ENCODE assay signal across 22 cellular contexts in the genomic region with DNA sequence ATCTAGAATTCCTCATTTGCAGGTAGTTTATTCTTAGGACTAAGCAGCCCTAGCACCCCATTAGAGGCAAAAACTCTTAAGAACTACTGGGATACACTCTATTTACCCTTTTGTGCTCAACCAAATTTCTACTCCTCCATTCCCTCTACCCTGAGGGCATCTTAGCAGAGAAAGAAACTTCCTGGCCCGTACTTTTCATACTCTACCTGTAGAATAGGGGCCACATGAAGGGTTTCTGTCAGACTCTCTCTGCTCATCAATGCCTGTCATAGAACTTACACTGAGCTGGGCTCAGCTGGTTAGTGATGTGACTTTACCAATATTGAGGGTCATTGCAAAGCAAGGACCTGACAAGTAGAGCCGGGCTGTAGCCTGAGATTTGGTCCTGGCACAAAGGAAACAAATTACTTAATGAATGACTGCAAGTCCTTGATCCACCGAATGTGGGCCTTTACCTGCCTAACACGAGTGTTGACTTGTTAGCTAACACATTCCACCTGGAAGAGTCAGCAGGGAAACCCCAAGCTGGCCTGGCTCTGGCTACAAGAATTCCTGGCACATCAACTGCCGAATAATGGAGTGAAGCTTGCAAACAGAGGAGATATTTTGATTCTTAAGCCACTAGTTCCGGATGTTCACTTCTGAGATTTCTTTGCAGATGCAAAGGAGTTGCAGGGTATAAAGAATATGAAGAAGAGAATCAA.
A peak's percentile ranks its signal among the peaks of the same experiment; 100 is the strongest.
DNase-seq lines count a peak whose midpoint lies in the region; ATAC-seq, FAIRE-seq and TF ChIP-seq lines count a peak whose summit lies in the region.
"Had no signal": no experiment of that assay in that cellular context is flagged by ENCODE, and none has a peak within 500 bp of the region (broad histone marks: within the 10 kb centered on the region; RNA-seq: fewer than 3 reads in every experiment).

No MANE protein-coding gene starts in this region.

- H4K20me1 ChIP-seq in BLaER1 = no peaks in the 10 kb centered on the region

- no peaks in the 10 kb centered on the region for H3K4me1 Mint-ChIP-seq in activated T-helper 2 cell treated with anti-CD3 and anti-CD28 coated beads, Interferon-gamma antibody, Interleukin-2, Interleukin-4, amounts not matched to agents 10 μg/mL and 5 μg/mL and 100 μg/mL, durations not matched to agents 14 hours and 24 hours and 36 hours (ENCODE audit: low read depth)
- H3K4me1 Mint-ChIP-seq: activated CD4-positive, alpha-beta T cell treated with anti-CD3 and anti-CD28 coated beads for 36 hours; activated CD8-positive, alpha-beta memory T cell treated with anti-CD3 and anti-CD28 coated beads, Interleukin-2, amount 10 ng/mL, durations not matched to agents 7 days and 5 days; naive thymus-derived CD8-positive, alpha-beta T cell had no signal

- H2BK15ac ChIP-seq in mesendoderm (replicated peaks; ENCODE audit: low read depth) = no peak overlapping the region

- no peaks in the 10 kb centered on the region for H3K36me3 Mint-ChIP-seq in activated T-helper 2 cell treated with anti-CD3 and anti-CD28 coated beads, Interferon-gamma antibody, Interleukin-2, Interleukin-4, amounts not matched to agents 10 μg/mL and 5 μg/mL and 100 μg/mL, durations not matched to agents 14 hours and 24 hours and 36 hours (ENCODE audit: low read depth)
- H3K36me3 Mint-ChIP-seq: activated CD8-positive, alpha-beta memory T cell treated with anti-CD3 and anti-CD28 coated beads, Interleukin-2, amount 10 ng/mL, durations not matched to agents 7 days and 5 days; naive thymus-derived CD8-positive, alpha-beta T cell had no signal

- H3K23ac ChIP-seq in mesendoderm (ENCODE audit: low read length) = no peak overlapping the region

- no peak overlapping the region for H3K9ac ChIP-seq in BLaER1
- H3K9ac ChIP-seq in mesendoderm (ENCODE audit: low read length) = no peak overlapping the region
- H3K9ac ChIP-seq: SK-N-SH had no signal

- H3K36me3 ChIP-seq in BLaER1 (no peaks in the 10 kb centered on the region), esophagus (ENCODE audit: control insufficient read depth in 2 of 2, insufficient read depth in 2 of 2, low read length in 1 of 2) (no peaks in the 10 kb centered on the region), mesendoderm (ENCODE audit: control insufficient read depth, insufficient read depth, low read length) (no peaks in the 10 kb centered on the region), gastrocnemius medialis (no peaks in the 10 kb centered on the region), sigmoid colon (no peaks in the 10 kb centered on the region)
- H3K36me3 ChIP-seq: adrenal gland, upper lobe of left lung had no signal

- intact Hi-C loops in gastrocnemius medialis (cut with DNase I; ENCODE audit: low total_unique reads) = no loop called here
- intact Hi-C loops in sigmoid colon (cut with DNase I) = no loop called here
- intact Hi-C loops in activated T-helper 2 cell treated with anti-CD3 and anti-CD28 coated beads, Interferon-gamma antibody, Interleukin-2, Interleukin-4, amounts not matched to agents 10 μg/mL and 5 μg/mL and 100 μg/mL, durations not matched to agents 14 hours and 24 hours and 36 hours (cut with micrococcal nuclease) = no loop called here

- H4K5ac ChIP-seq in mesendoderm (ENCODE audit: low read length) = no peak overlapping the region

- no peaks in the 10 kb centered on the region for H3K27me3 ChIP-seq in BLaER1
- no peaks in the 10 kb centered on the region for H3K27me3 ChIP-seq in esophagus (ENCODE audit: control insufficient read depth in 1 of 2, insufficient read depth in 2 of 2, low read length in 2 of 2)
- no peaks in the 10 kb centered on the region for H3K27me3 ChIP-seq in mesendoderm (ENCODE audit: insufficient read depth, low read length, poor library complexity)
- H3K27me3 ChIP-seq in gastrocnemius medialis = no peaks in the 10 kb centered on the region
- no peaks in the 10 kb centered on the region for H3K27me3 ChIP-seq in sigmoid colon
- H3K27me3 ChIP-seq: adrenal gland, upper lobe of left lung had no signal

- no peak overlapping the region for H3K27ac Mint-ChIP-seq in activated T-helper 2 cell treated with anti-CD3 and anti-CD28 coated beads, Interferon-gamma antibody, Interleukin-2, Interleukin-4, amounts not matched to agents 10 μg/mL and 5 μg/mL and 100 μg/mL, durations not matched to agents 14 hours and 24 hours and 36 hours
- H3K27ac Mint-ChIP-seq: activated CD4-positive, alpha-beta T cell treated with anti-CD3 and anti-CD28 coated beads for 36 hours; activated CD8-positive, alpha-beta memory T cell treated with anti-CD3 and anti-CD28 coated beads, Interleukin-2, amount 10 ng/mL, durations not matched to agents 7 days and 5 days; naive thymus-derived CD8-positive, alpha-beta T cell had no signal

- no peak overlapping the region for H3K18ac ChIP-seq in mesendoderm (ENCODE audit: low read length)

- no peak for TF ChIP-seq CTCF in D721Med (IDR thresholded peaks at IDR 0.05; ENCODE audit: insufficient read depth, missing control alignments)
- no peak for TF ChIP-seq CTCF in gastrocnemius medialis (IDR thresholded peaks at IDR 0.05 in 4 of 5, conservative IDR thresholded peaks at IDR 0.05 in 1 of 5)
- TF ChIP-seq CTCF in sigmoid colon (IDR thresholded peaks at IDR 0.05) = no peak

- no peak for TF ChIP-seq POLR2A in gastrocnemius medialis (IDR thresholded peaks at IDR 0.05)
- no peak for TF ChIP-seq POLR2A in sigmoid colon (IDR thresholded peaks at IDR 0.05)

- TF ChIP-seq EP300 in sigmoid colon (IDR thresholded peaks at IDR 0.05) = no peak

- H3K9me3 ChIP-seq in BLaER1 (no peaks in the 10 kb centered on the region), esophagus (ENCODE audit: control insufficient read depth in 2 of 2, insufficient read depth in 1 of 2, low read depth in 1 of 2, low read length in 1 of 2) (no peaks in the 10 kb centered on the region), gastrocnemius medialis (no peaks in the 10 kb centered on the region), sigmoid colon (no peaks in the 10 kb centered on the region)
- H3K9me3 ChIP-seq: adrenal gland, SK-N-SH, upper lobe of left lung had no signal

- no peak overlapping the region for H3K4me3 ChIP-seq in BLaER1
- H3K4me3 ChIP-seq in esophagus (ENCODE audit: low read depth in 1 of 2, low read length in 2 of 2) = no peak overlapping the region
- no peak overlapping the region for H3K4me3 ChIP-seq in mesendoderm (ENCODE audit: low read length)
- no peak overlapping the region for H3K4me3 ChIP-seq in gastrocnemius medialis
- H3K4me3 ChIP-seq in sigmoid colon = no peak overlapping the region
- H3K4me3 ChIP-seq: adrenal gland, upper lobe of left lung had no signal

- peaks cover 2% of the 10 kb centered on the region for H3K9me3 Mint-ChIP-seq in activated T-helper 2 cell treated with anti-CD3 and anti-CD28 coated beads, Interferon-gamma antibody, Interleukin-2, Interleukin-4, amounts not matched to agents 10 μg/mL and 5 μg/mL and 100 μg/mL, durations not matched to agents 14 hours and 24 hours and 36 hours

- no peak overlapping the region for H2BK5ac ChIP-seq in mesendoderm (ENCODE audit: low read length)

- DNase-seq in RCC 7860 (ENCODE audit: low spot score) (peak; percentile 26), mesendoderm (peak; percentile 33), D721Med (ENCODE audit: insufficient read length, low spot score) (no peak), gastrocnemius medialis (no peak), sigmoid colon (no peak)
- no peak for DNase-seq in activated T-helper 2 cell treated with anti-CD3 and anti-CD28 coated beads, Interferon-gamma antibody, Interleukin-2, Interleukin-4, amounts not matched to agents 10 μg/mL and 5 μg/mL and 100 μg/mL, durations not matched to agents 14 hours and 24 hours and 36 hours (ENCODE audit: low spot score)
- DNase-seq: activated CD4-positive, alpha-beta T cell treated with anti-CD3 and anti-CD28 coated beads for 36 hours; activated CD8-positive, alpha-beta memory T cell treated with anti-CD3 and anti-CD28 coated beads, Interleukin-2, amount 10 ng/mL, durations not matched to agents 7 days and 5 days; activated effector memory CD4-positive, alpha-beta T cell treated with Interleukin-2 at 50 U/mL for 16 hours; adrenal gland; foreskin melanocyte; HCEC 1CT; MM.1S; naive thymus-derived CD8-positive, alpha-beta T cell; NCI-H1930; NCI-H524 treated with DMSO at 0.1 percent for 48 hours; OCI-M1; SK-N-SH; T1000 had no signal

- no peak overlapping the region for H3K4me3 Mint-ChIP-seq in activated T-helper 2 cell treated with anti-CD3 and anti-CD28 coated beads, Interferon-gamma antibody, Interleukin-2, Interleukin-4, amounts not matched to agents 10 μg/mL and 5 μg/mL and 100 μg/mL, durations not matched to agents 14 hours and 24 hours and 36 hours (ENCODE audit: low read depth)
- H3K4me3 Mint-ChIP-seq: activated CD4-positive, alpha-beta T cell treated with anti-CD3 and anti-CD28 coated beads for 36 hours; activated CD8-positive, alpha-beta memory T cell treated with anti-CD3 and anti-CD28 coated beads, Interleukin-2, amount 10 ng/mL, durations not matched to agents 7 days and 5 days; naive thymus-derived CD8-positive, alpha-beta T cell had no signal

- H3K56ac ChIP-seq in mesendoderm (ENCODE audit: low read length) = no peak overlapping the region

- H3K4me1 ChIP-seq in BLaER1 = peaks cover 20% of the 10 kb centered on the region
- peaks cover 0 to 2% of the 10 kb centered on the region in 2 donors for H3K4me1 ChIP-seq in esophagus (ENCODE audit: control insufficient read depth in 2 of 2, insufficient read depth in 2 of 2, low read length in 1 of 2)
- no peaks in the 10 kb centered on the region for H3K4me1 ChIP-seq in mesendoderm (ENCODE audit: control insufficient read depth, low read depth, low read length)
- peaks cover 0 to 4% of the 10 kb centered on the region in 2 donors for H3K4me1 ChIP-seq in gastrocnemius medialis
- no peaks in the 10 kb centered on the region for H3K4me1 ChIP-seq in sigmoid colon
- H3K4me1 ChIP-seq: adrenal gland had no signal

- no peaks in the 10 kb centered on the region for H3K79me2 ChIP-seq in mesendoderm (ENCODE audit: control insufficient read depth, insufficient read depth, low read length)

- no peak overlapping the region for H2BK120ac ChIP-seq in mesendoderm (ENCODE audit: low read depth, low read length)

- ATAC-seq in gastrocnemius medialis = no peak
- ATAC-seq: activated CD4-positive, alpha-beta T cell treated with anti-CD3 and anti-CD28 coated beads for 36 hours; activated CD8-positive, alpha-beta memory T cell treated with anti-CD3 and anti-CD28 coated beads, Interleukin-2, amount 10 ng/mL, durations not matched to agents 7 days and 5 days; naive thymus-derived CD8-positive, alpha-beta T cell had no signal

- H3K27me3 Mint-ChIP-seq in activated T-helper 2 cell treated with anti-CD3 and anti-CD28 coated beads, Interferon-gamma antibody, Interleukin-2, Interleukin-4, amounts not matched to agents 10 μg/mL and 5 μg/mL and 100 μg/mL, durations not matched to agents 14 hours and 24 hours and 36 hours (ENCODE audit: low read depth) = no peaks in the 10 kb centered on the region
- H3K27me3 Mint-ChIP-seq: activated CD4-positive, alpha-beta T cell treated with anti-CD3 and anti-CD28 coated beads for 36 hours; activated CD8-positive, alpha-beta memory T cell treated with anti-CD3 and anti-CD28 coated beads, Interleukin-2, amount 10 ng/mL, durations not matched to agents 7 days and 5 days had no signal

- H3K27ac ChIP-seq in BLaER1 (no peak overlapping the region), esophagus (ENCODE audit: low read depth in 2 of 2, low read length in 1 of 2) (peak overlapping the region; percentile 71 to 87), mesendoderm (ENCODE audit: low read depth, low read length) (no peak overlapping the region), gastrocnemius medialis (no peak overlapping the region), sigmoid colon (no peak overlapping the region)
- H3K27ac ChIP-seq: adrenal gland, upper lobe of left lung had no signal

- H3K4me2 ChIP-seq in BLaER1 = peak overlapping the region; percentile 55
- no peak overlapping the region for H3K4me2 ChIP-seq in mesendoderm (ENCODE audit: low read length)
- H3K4me2 ChIP-seq: SK-N-SH had no signal

- no peak overlapping the region for H2AK5ac ChIP-seq in mesendoderm (ENCODE audit: low read length)

- no peak overlapping the region for H4K8ac ChIP-seq in mesendoderm (ENCODE audit: low read depth, low read length)

- no peak overlapping the region for H3K4ac ChIP-seq in mesendoderm (ENCODE audit: low read depth, low read length)

- WGBS in esophagus, 2 donors = 37 to 48% methylated on average over 6 of the region's 6 CpGs
- no CpG with 5 or more reads among the region's 6 CpGs for WGBS in mesendoderm (ENCODE audit: extremely low coverage, insufficient coverage, low lambda C conversion rate)
- WGBS in sigmoid colon, 2 donors = 79% methylated on average over 6 of the region's 6 CpGs

- FAIRE-seq in RCC 7860 (lab: Jason Lieb, UNC) (no peak), D721Med (lab: Jason Lieb, UNC) (no peak)

- no peaks in the 10 kb centered on the region for H3K79me1 ChIP-seq in mesendoderm (ENCODE audit: low read length)

- in situ Hi-C loops in gastrocnemius medialis (cut with MboI; ENCODE audit: low sequenced_read_pairs in 4 of 4) = no loop called here

Comparison
In these comparisons a context has a peak if more than half of its experiments do, and no peak if none do; other contexts are left out.
1. H3K27ac ChIP-seq: peak in esophagus (2 of 2); none in BLaER1 (single experiment), mesendoderm (single experiment), gastrocnemius medialis (0 of 4) and sigmoid colon (0 of 4).
2. DNase-seq: peak in RCC 7860 (single experiment) and mesendoderm (single experiment); none in D721Med (single experiment), gastrocnemius medialis (0 of 2), sigmoid colon (single experiment) and activated T-helper 2 cell treated with anti-CD3 and anti-CD28 coated beads, Interferon-gamma antibody, Interleukin-2, Interleukin-4, amounts not matched to agents 10 μg/mL and 5 μg/mL and 100 μg/mL, durations not matched to agents 14 hours and 24 hours and 36 hours (single experiment).